ENCODE assay signal across 19 cellular contexts in the genomic region with DNA sequence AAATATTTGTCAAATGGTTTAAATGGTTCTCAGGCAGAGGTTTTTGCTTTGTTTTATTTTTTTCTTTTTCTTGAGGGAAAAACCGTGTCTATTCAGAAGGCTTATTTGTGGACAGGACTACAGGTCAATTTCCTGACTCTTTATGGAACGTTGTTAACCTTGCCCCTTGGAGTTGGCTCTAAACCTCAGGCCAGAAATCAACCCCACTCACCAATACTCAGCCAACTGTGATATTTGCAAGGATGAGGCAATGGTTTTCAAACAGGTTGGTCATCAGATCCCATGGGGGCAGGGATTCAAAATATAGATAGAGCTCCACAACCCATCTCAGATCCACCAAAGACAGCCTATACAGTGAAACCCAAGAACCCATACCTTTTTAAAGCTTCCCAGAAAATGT. TPM values are rescaled to one million over a fixed set of nuclear protein-coding genes. Genes with fewer than 3 reads are reported as not detected.
DNase-seq lines count a peak whose midpoint lies in the region; ATAC-seq and TF ChIP-seq lines count a peak whose summit lies in the region.
"Had no signal": no experiment of that assay in that cellular context is flagged by ENCODE, and none has a peak within 500 bp of the region (broad histone marks: within the 10 kb centered on the region; RNA-seq: fewer than 3 reads in every experiment).

No MANE protein-coding gene starts in this region.

- no peak overlapping the region for H3K14ac ChIP-seq in IMR-90 (replicated peaks; ENCODE audit: low read depth, low read length)

- peaks cover 32% of the 10 kb centered on the region for H3K9me1 ChIP-seq in IMR-90 (ENCODE audit: insufficient read depth, low read length)

- no peak overlapping the region for H3K4me3 ChIP-seq in IMR-90 (ENCODE audit: insufficient read depth, low read depth, low read length)
- no peak overlapping the region for H3K4me3 ChIP-seq in endodermal cell (ENCODE audit: low read length)
- H3K4me3 ChIP-seq in thyroid gland (replicated peaks in 1 of 3), result no peak overlapping the region

- H3K27me3 Mint-ChIP-seq in endodermal cell (ENCODE audit: insufficient read depth), result no peaks in the 10 kb centered on the region
- H3K27me3 Mint-ChIP-seq in memory B cell, result no peaks in the 10 kb centered on the region
- peaks cover 15% of the 10 kb centered on the region for H3K27me3 Mint-ChIP-seq in stimulated activated naive CD8-positive, alpha-beta T cell treated with anti-CD3 and anti-CD28 coated beads, Interleukin-15, amount 100 ng/mL, for 72 hours
- H3K27me3 Mint-ChIP-seq: progenitor cell of endocrine pancreas had no signal

- peak overlapping the region; percentile 69 for H3K27ac Mint-ChIP-seq in endodermal cell
- peak overlapping the region; percentile 60 for H3K27ac Mint-ChIP-seq in memory B cell
- no peak overlapping the region for H3K27ac Mint-ChIP-seq in stimulated activated naive CD8-positive, alpha-beta T cell treated with anti-CD3 and anti-CD28 coated beads, Interleukin-15, amount 100 ng/mL, for 72 hours
- H3K27ac Mint-ChIP-seq: activated naive CD4-positive, alpha-beta T cell treated with anti-CD3 and anti-CD28 coated beads, Interleukin-2, amount 50 U/mL, for 24 hours; progenitor cell of endocrine pancreas; T-helper 1 cell treated with Interleukin-12 subunit alpha and Interleukin-12 subunit beta and Interleukin-4 antibody, amounts not matched to agents 30 μg/mL and 1 μg/mL, for 36 hours had no signal

- BruUV-seq in IMR-90 (replicated peaks; lab: Mats Ljungman, UMichigan), result no TSS peak

- H3K4me2 ChIP-seq in IMR-90 (ENCODE audit: low read depth, low read length), result no peak overlapping the region

- H3K27me3 ChIP-seq in IMR-90 (ENCODE audit: control insufficient read depth, insufficient read depth, low read length) (no peaks in the 10 kb centered on the region), endodermal cell (ENCODE audit: control insufficient read depth, insufficient read depth, low read length, poor library complexity, severe bottlenecking) (no peaks in the 10 kb centered on the region), thyroid gland (no peaks in the 10 kb centered on the region)

- no peak overlapping the region for H2AK9ac ChIP-seq in IMR-90 (replicated peaks; ENCODE audit: low read depth, low read length, poor library complexity)

- no peak overlapping the region for H2BK15ac ChIP-seq in IMR-90 (ENCODE audit: low read depth, low read length)

- DNase-seq in IMR-90 (no peak), endodermal cell (no peak), memory B cell (ENCODE audit: low spot score in 2 of 2) (no peak), thyroid gland (no peak)
- DNase-seq in stimulated activated naive CD8-positive, alpha-beta T cell treated with anti-CD3 and anti-CD28 coated beads, Interleukin-15, amount 100 ng/mL, for 72 hours, result no peak
- no peak for DNase-seq in stimulated activated naive CD4-positive, alpha-beta T cell (lab: John Stamatoyannopoulos, UW)
- DNase-seq: activated CD4-positive, CD25-positive, alpha-beta regulatory T cell; activated T-cell treated with anti-CD3 and anti-CD28 coated beads, Interleukin-2, amount 50 U/mL, for 48 hours; cortex of kidney; KBM-7; NCI-H1930; nephron progenitor cell; SHP77 treated with DMSO at 0.1 percent for 48 hours; stimulated activated CD4-positive, alpha-beta T cell treated with anti-CD3 and anti-CD28 coated beads, Interleukin-12 subunit alpha, Interleukin-12 subunit beta, amount 100 ng/mL, for 4 hours had no signal

- no CpG with 5 or more reads among the region's 2 CpGs for WGBS in IMR-90 (ENCODE audit: extremely low coverage in 2 of 2, insufficient read length in 1 of 2), 2 experiments
- WGBS in endodermal cell (ENCODE audit: insufficient coverage in 1 of 2, insufficient read length in 1 of 2), 2 experiments, result 85% methylated on average over 2 of the region's 2 CpGs; no CpG with 5 or more reads in 1 of the 2 experiments
- 57 to 69% methylated on average over 2 of the region's 2 CpGs for WGBS in thyroid gland, 2 donors

- H3K4me1 ChIP-seq in IMR-90 (ENCODE audit: control insufficient read depth, insufficient read depth, low read length) (peaks cover 32% of the 10 kb centered on the region), endodermal cell (ENCODE audit: control insufficient read depth, insufficient read depth, low read length) (peaks cover 18% of the 10 kb centered on the region), thyroid gland (peaks cover 26 to 75% of the 10 kb centered on the region in 2 donors)

- H2BK20ac ChIP-seq in IMR-90 (ENCODE audit: low read depth, low read length), result no peak overlapping the region

- H3K4me1 Mint-ChIP-seq in endodermal cell (peaks cover 44% of the 10 kb centered on the region), memory B cell (peaks cover 63% of the 10 kb centered on the region)
- H3K4me1 Mint-ChIP-seq in stimulated activated naive CD8-positive, alpha-beta T cell treated with anti-CD3 and anti-CD28 coated beads, Interleukin-15, amount 100 ng/mL, for 72 hours, result no peaks in the 10 kb centered on the region
- H3K4me1 Mint-ChIP-seq: activated naive CD4-positive, alpha-beta T cell treated with anti-CD3 and anti-CD28 coated beads, Interleukin-2, amount 50 U/mL, for 24 hours had no signal

- in situ Hi-C loops in IMR-90 (cut with MboI; ENCODE audit: low sequenced_read_pairs), result no loop called here

- no peak for ATAC-seq in IMR-90 (ENCODE audit: low read depth)
- ATAC-seq in memory B cell (ENCODE audit: low read depth), result no peak
- no peak for ATAC-seq in GM18909 (IDR thresholded peaks at IDR 0.05; ENCODE audit: poor library complexity, unreplicated experiment)
- no peak for ATAC-seq in stimulated activated naive CD8-positive, alpha-beta T cell treated with anti-CD3 and anti-CD28 coated beads, Interleukin-15, amount 100 ng/mL, for 72 hours
- ATAC-seq in HG03108 (IDR thresholded peaks at IDR 0.05; ENCODE audit: unreplicated experiment), result no peak

- CTCF ChIA-PET in IMR-90 (lab: Yijun Ruan, JAX), result interaction anchor here (0.6 to 0.8 kb wide), 2 partner anchors 9 to 66 kb away, joined by 3 read pairs; no protein-coding TSS in a partner anchor

- no peak overlapping the region for H4K91ac ChIP-seq in IMR-90 (ENCODE audit: insufficient read depth, low read depth, low read length)

- no peak overlapping the region for H2AK5ac ChIP-seq in IMR-90 (ENCODE audit: low read depth, low read length)

- no peak for TF ChIP-seq CTCF in IMR-90 (conservative IDR thresholded peaks at IDR 0.05; ENCODE audit: low read depth, low read length)
- no peak for TF ChIP-seq CTCF in endodermal cell (conservative IDR thresholded peaks at IDR 0.05)
- no peak for TF ChIP-seq CTCF in thyroid gland (IDR thresholded peaks at IDR 0.05)

- dilution Hi-C loops in IMR-90 (cut with HindIII; ENCODE audit: low sequenced_read_pairs, unreplicated experiment), result no loop called here

- H3K9me3 ChIP-seq in IMR-90 (ENCODE audit: control insufficient read depth, insufficient read depth, low read length) (no peaks in the 10 kb centered on the region), endodermal cell (ENCODE audit: control insufficient read depth, low read length) (peaks cover under 1% of the 10 kb centered on the region), thyroid gland (no peaks in the 10 kb centered on the region)

- POLR2A ChIA-PET in IMR-90 (lab: Charles Lee; ENCODE audit: unreplicated experiment), result no interaction called here

- H3K27ac ChIP-seq in IMR-90 (ENCODE audit: insufficient read depth, low read length), result peak overlapping the region; percentile 6; the same call in 1 of the 2 replicates
- H3K27ac ChIP-seq in endodermal cell (ENCODE audit: low read depth, low read length), result no peak overlapping the region
- H3K27ac ChIP-seq in thyroid gland, result peak overlapping the region in 2 of 3 donors; percentile 75 to 80

- H3K4ac ChIP-seq in IMR-90 (ENCODE audit: low read depth, low read length), result 0 out of 2 replicates have a peak overlapping the region, but pooled peaks have one; percentile 2

- peak overlapping the region; percentile 20 for H2BK5ac ChIP-seq in IMR-90 (ENCODE audit: low read depth, low read length, poor library complexity, severe bottlenecking)

- H3K4me3 Mint-ChIP-seq in endodermal cell (no peak overlapping the region), memory B cell (no peak overlapping the region)
- H3K4me3 Mint-ChIP-seq in stimulated activated naive CD8-positive, alpha-beta T cell treated with anti-CD3 and anti-CD28 coated beads, Interleukin-15, amount 100 ng/mL, for 72 hours, result no peak overlapping the region
- H3K4me3 Mint-ChIP-seq: activated naive CD4-positive, alpha-beta T cell treated with anti-CD3 and anti-CD28 coated beads, Interleukin-2, amount 50 U/mL, for 24 hours; nephron progenitor cell; T-helper 1 cell treated with Interleukin-12 subunit alpha and Interleukin-12 subunit beta and Interleukin-4 antibody, amounts not matched to agents 30 μg/mL and 1 μg/mL, for 36 hours had no signal

- H4K20me1 ChIP-seq in IMR-90 (ENCODE audit: insufficient read depth, low read length), result peaks cover 83% of the 10 kb centered on the region

- H3K18ac ChIP-seq in IMR-90 (ENCODE audit: low read depth, low read length), result peak overlapping the region; percentile 19; the same call in 1 of the 2 replicates

- peaks cover 9 to 80% of the 10 kb centered on the region in 2 experiments; a peak in 2 of 4 replicates for H3K79me1 ChIP-seq in IMR-90 (ENCODE audit: low read depth in 1 of 2, low read length in 2 of 2)

- 0 out of 2 replicates have a peak overlapping the region, but pooled peaks have one; percentile 35 for H2BK120ac ChIP-seq in IMR-90 (ENCODE audit: low read depth, low read length)

- no peak overlapping the region for H4K5ac ChIP-seq in IMR-90 (ENCODE audit: low read depth, low read length)

- no peak overlapping the region for H2AFZ ChIP-seq in IMR-90 (replicated peaks; ENCODE audit: low read length, poor library complexity)

- peaks cover 3% of the 10 kb centered on the region for H3K36me3 Mint-ChIP-seq in endodermal cell (ENCODE audit: low read depth)
- peaks cover 14% of the 10 kb centered on the region for H3K36me3 Mint-ChIP-seq in memory B cell
- H3K36me3 Mint-ChIP-seq: activated naive CD4-positive, alpha-beta T cell treated with anti-CD3 and anti-CD28 coated beads, Interleukin-2, amount 50 U/mL, for 24 hours had no signal

- H3K9ac ChIP-seq in IMR-90 (ENCODE audit: low read depth, low read length), result no peak overlapping the region
- H3K9ac ChIP-seq in endodermal cell (ENCODE audit: extremely low read depth, low read length, poor library complexity, severe bottlenecking), result no peak overlapping the region

- H3K36me3 ChIP-seq in IMR-90 (ENCODE audit: control insufficient read depth, insufficient read depth, low read length) (0 out of 2 replicates have a peak, but pooled peaks cover 6% of the 10 kb centered on the region), endodermal cell (ENCODE audit: control insufficient read depth, insufficient read depth, low read length) (peaks cover 71% of the 10 kb centered on the region), thyroid gland (no peaks in the 10 kb centered on the region)

- no peak overlapping the region for H3K56ac ChIP-seq in IMR-90 (ENCODE audit: extremely low read depth, insufficient read depth, low read length)

- intact Hi-C loops in IMR-90 (cut with micrococcal nuclease), result no loop called here
- intact Hi-C loops in thyroid gland (cut with DNase I), result no loop called here

- H3K23ac ChIP-seq in IMR-90 (ENCODE audit: low read depth, low read length), result no peak overlapping the region

- H4K8ac ChIP-seq in IMR-90 (ENCODE audit: low read depth in 2 of 2, low read length in 2 of 2), result no peak overlapping the region

- no peak for TF ChIP-seq RAD21 in IMR-90 (IDR thresholded peaks at IDR 0.05; ENCODE audit: low read length)

- H3K9me3 Mint-ChIP-seq in endodermal cell, result no peaks in the 10 kb centered on the region
- no peaks in the 10 kb centered on the region for H3K9me3 Mint-ChIP-seq in memory B cell
- no peaks in the 10 kb centered on the region for H3K9me3 Mint-ChIP-seq in stimulated activated naive CD8-positive, alpha-beta T cell treated with anti-CD3 and anti-CD28 coated beads, Interleukin-15, amount 100 ng/mL, for 72 hours
- H3K9me3 Mint-ChIP-seq: activated naive CD4-positive, alpha-beta T cell treated with anti-CD3 and anti-CD28 coated beads, Interleukin-2, amount 50 U/mL, for 24 hours; nephron progenitor cell; T-helper 1 cell treated with Interleukin-12 subunit alpha and Interleukin-12 subunit beta and Interleukin-4 antibody, amounts not matched to agents 30 μg/mL and 1 μg/mL, for 36 hours had no signal

- no peak for TF ChIP-seq POLR2A in IMR-90 (IDR thresholded peaks at IDR 0.05; ENCODE audit: low read depth, low read length)
- TF ChIP-seq POLR2A in thyroid gland (IDR thresholded peaks at IDR 0.05), result no peak

RNA-seq across cellular contexts. Expression of gene PDLIM1, which starts 10.2 kb away (rescaled TPM):
- total RNA-seq in IMR-90 (2012; rRNA removed) (27.5 and 30.1 TPM in 2 replicates), endodermal cell (100 to 1,000 TPM in 1 of 2 donors, 10 to 100 TPM in 1; 93.9 to 158 TPM), thyroid gland (100 to 1,000 TPM in 1 of 4 donors, 10 to 100 TPM in 3; 67.8 to 158 (median 90.7) TPM)
- polyA plus RNA-seq in IMR-90 (2012; rRNA removed), result 179 and 187 TPM in 2 replicates
- 120 and 255 TPM in 2 replicates for polyA plus RNA-seq in IMR-90 (2012; cell fraction: cytosol; rRNA removed)
- polyA plus RNA-seq in IMR-90 (2012; cell fraction: nucleus; rRNA removed; ENCODE audit: low replicate concordance), result 44.1 and 131 TPM in 2 replicates
- polyA plus RNA-seq in endodermal cell (2013, experiment 1 of 2), result 133 TPM
- polyA plus RNA-seq in endodermal cell (2013, experiment 2 of 2), result 133 TPM

Comparison
In these comparisons a context has a peak if more than half of its experiments do, and no peak if none do; other contexts are left out.
1. H3K27ac Mint-ChIP-seq: peak in endodermal cell (single experiment) and memory B cell (single experiment); none in stimulated activated naive CD8-positive, alpha-beta T cell treated with anti-CD3 and anti-CD28 coated beads, Interleukin-15, amount 100 ng/mL, for 72 hours (0 of 2).